Comparison of ENCODE assay signal across 20 cellular contexts in the genomic region with DNA sequence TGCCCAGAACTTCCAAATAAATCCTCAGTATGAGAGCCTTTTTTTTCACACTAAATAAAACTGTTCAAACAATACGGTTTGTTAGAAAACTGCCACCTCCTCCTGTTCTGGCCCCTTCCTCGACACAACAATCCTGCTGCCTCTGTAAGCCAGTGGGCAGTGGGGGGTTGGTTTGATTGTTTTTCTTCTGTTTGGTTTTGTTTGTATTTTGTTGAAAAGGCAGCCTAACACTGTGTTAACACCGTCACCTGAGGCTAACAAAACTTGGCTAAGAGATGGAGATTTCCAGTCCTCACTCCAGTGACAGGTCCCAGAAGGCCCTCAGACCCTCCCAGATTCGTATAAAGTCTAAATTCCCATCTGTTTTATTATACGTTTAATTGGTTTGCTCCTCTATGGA.
"Had no signal": no experiment of that assay in that cellular context is flagged by ENCODE, and none has a peak within 500 bp of the region (broad histone marks: within the 10 kb centered on the region; RNA-seq: fewer than 3 reads in every experiment).

No MANE protein-coding gene starts in this region.

- DNase-seq: activated CD4-positive, alpha-beta T cell treated with anti-CD3 and anti-CD28 coated beads for 1 hour; activated CD4-positive, alpha-beta T cell treated with anti-CD3 and anti-CD28 coated beads, Interleukin-2, amount 50 U/mL, for 1 hour; activated gamma-delta T cell treated with Interleukin-2 at 50 U/mL for 16 hours; activated T-cell treated with anti-CD3 and anti-CD28 coated beads, Interleukin-2, amount 50 U/mL, for 1 hour; anterior cingulate cortex; erythroblast; foreskin fibroblast; heart right ventricle; lower lobe of right lung; naive thymus-derived CD4-positive, alpha-beta T cell; ovary; spleen; stimulated activated CD4-positive, alpha-beta T cell treated with anti-CD3 and anti-CD28 coated beads, Interleukin-4, amount 100 ng/mL, for 1 hour; stimulated activated naive CD4-positive, alpha-beta T cell treated with Interleukin-2 at 50 U/mL for 16 hours; upper lobe of left lung; WERI-Rb-1 had no signal

- H3K9me3 Mint-ChIP-seq: activated naive CD4-positive, alpha-beta T cell treated with anti-CD3 and anti-CD28 coated beads, Interleukin-2, amount 50 U/mL, for 24 hours had no signal

- H3K36me3 Mint-ChIP-seq: activated naive CD4-positive, alpha-beta T cell treated with anti-CD3 and anti-CD28 coated beads, Interleukin-2, amount 50 U/mL, for 24 hours; naive thymus-derived CD4-positive, alpha-beta T cell had no signal

- H3K27me3 Mint-ChIP-seq: activated naive CD4-positive, alpha-beta T cell treated with anti-CD3 and anti-CD28 coated beads, Interleukin-2, amount 50 U/mL, for 24 hours; brain had no signal

- H3K4me3 Mint-ChIP-seq: activated naive CD4-positive, alpha-beta T cell treated with anti-CD3 and anti-CD28 coated beads, Interleukin-2, amount 50 U/mL, for 24 hours; brain; naive thymus-derived CD4-positive, alpha-beta T cell had no signal

- H3K27ac Mint-ChIP-seq: activated naive CD4-positive, alpha-beta T cell treated with anti-CD3 and anti-CD28 coated beads, Interleukin-2, amount 50 U/mL, for 24 hours; brain; naive thymus-derived CD4-positive, alpha-beta T cell had no signal

- H3K27me3 ChIP-seq: heart right ventricle, neutrophil, ovary, spleen, upper lobe of left lung had no signal

- H3K4me3 ChIP-seq: heart right ventricle, lower lobe of right lung, ovary, prostate gland, spleen, upper lobe of left lung had no signal

- H3K27ac ChIP-seq: heart right ventricle, lower lobe of right lung, neutrophil, ovary, prostate gland, upper lobe of left lung, WERI-Rb-1 had no signal

- H3K9me3 ChIP-seq: lower lobe of right lung, neutrophil, ovary, prostate gland, spleen, upper lobe of left lung had no signal

- H3K4me1 ChIP-seq: lower lobe of right lung, prostate gland, upper lobe of left lung had no signal

- H3K4me1 Mint-ChIP-seq: activated naive CD4-positive, alpha-beta T cell treated with anti-CD3 and anti-CD28 coated beads, Interleukin-2, amount 50 U/mL, for 24 hours; naive thymus-derived CD4-positive, alpha-beta T cell had no signal

- H3K36me3 ChIP-seq: heart right ventricle, lower lobe of right lung, neutrophil, ovary, prostate gland, spleen, upper lobe of left lung, WERI-Rb-1 had no signal

- ATAC-seq: heart right ventricle; lower lobe of right lung; naive thymus-derived CD4-positive, alpha-beta T cell had no signal
